In the genomic region with DNA sequence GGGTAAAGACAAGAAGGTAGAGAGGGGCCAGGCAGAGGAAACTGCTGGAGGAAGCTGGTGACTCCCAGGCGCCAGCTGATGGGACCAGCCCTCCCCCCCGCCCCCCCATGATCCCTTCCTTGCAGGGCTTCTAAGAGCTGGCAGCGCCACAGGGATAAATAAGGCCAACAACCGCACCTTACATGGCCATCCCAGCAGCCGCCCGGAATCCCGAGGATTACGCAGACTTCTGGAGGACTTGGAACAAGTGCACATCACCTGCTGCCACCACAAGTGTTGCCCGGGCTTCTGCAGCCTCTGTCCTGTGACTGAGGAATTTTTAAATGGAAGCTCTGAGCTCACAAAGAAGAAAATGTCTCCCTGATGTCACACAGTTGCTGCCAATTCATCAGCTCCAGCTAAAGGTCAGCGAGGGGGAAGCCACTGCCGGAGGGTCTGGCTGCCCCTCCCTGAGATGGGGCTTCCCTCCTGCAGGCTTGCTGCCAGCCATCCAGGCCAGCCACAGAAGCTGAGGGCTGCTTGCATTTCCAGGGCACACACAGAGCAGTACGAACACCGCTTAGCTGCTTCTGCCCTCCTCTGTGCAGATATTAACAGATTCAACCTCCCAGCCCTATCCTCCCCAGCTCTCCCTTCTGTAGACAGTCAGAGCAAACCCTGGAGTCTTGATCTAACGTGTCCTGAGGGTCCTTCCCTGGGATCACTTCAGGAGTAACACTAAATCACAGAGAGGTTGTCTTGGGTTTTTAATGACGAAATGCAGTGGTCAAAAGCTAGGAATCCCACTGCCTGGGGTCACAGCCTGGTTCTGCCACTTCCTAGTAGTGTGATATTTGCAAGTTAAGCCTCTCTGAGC, we compare ENCODE assay signal across 9 cellular contexts. TPM values are rescaled to one million over a fixed set of nuclear protein-coding genes. Genes with fewer than 3 reads are reported as not detected.
DNase-seq lines count a peak whose midpoint lies in the region; ATAC-seq and TF ChIP-seq lines count a peak whose summit lies in the region.
"Had no signal": no experiment of that assay in that cellular context is flagged by ENCODE, and none has a peak within 500 bp of the region (broad histone marks: within the 10 kb centered on the region; RNA-seq: fewer than 3 reads in every experiment).

No MANE protein-coding gene starts in this region.

- 64% methylated on average over 9 of the region's 15 CpGs for WGBS in right lobe of liver (ENCODE audit: insufficient coverage, low coverage, low lambda C conversion rate, missing lambda C conversion rate)
- 42 to 43% methylated on average over 5 to 15 of the region's 15 CpGs for WGBS in upper lobe of left lung, 2 donors

- TF ChIP-seq POLR2A in right lobe of liver (IDR thresholded peaks at IDR 0.05) (no peak), upper lobe of left lung (IDR thresholded peaks at IDR 0.05) (no peak)

- no peaks in the 10 kb centered on the region for H3K36me3 Mint-ChIP-seq in MCF 10A (ENCODE audit: insufficient read depth, unreplicated experiment)
- H3K36me3 Mint-ChIP-seq: activated naive CD8-positive, alpha-beta T cell treated with anti-CD3 and anti-CD28 coated beads for 36 hours had no signal

- no peak for TF ChIP-seq CTCF in MCF 10A (IDR thresholded peaks at IDR 0.05; ENCODE audit: unreplicated experiment)
- no peak for TF ChIP-seq CTCF in right lobe of liver (IDR thresholded peaks at IDR 0.05)
- TF ChIP-seq CTCF in upper lobe of left lung (IDR thresholded peaks at IDR 0.05), result no peak

- no peaks in the 10 kb centered on the region for H3K9me3 ChIP-seq in right lobe of liver
- H3K9me3 ChIP-seq in upper lobe of left lung, result no peaks in the 10 kb centered on the region

- BruUV-seq in MCF 10A (replicated peaks; lab: Mats Ljungman, UMichigan), result no TSS peak

- CTCF ChIA-PET in MCF 10A (lab: Yijun Ruan, JAX), result interaction anchor here (0.5 to 2.5 kb wide), 11 partner anchors 13 to 113 kb away, joined by 3 to 16 read pairs (median 5); no protein-coding TSS in a partner anchor

- no peaks in the 10 kb centered on the region for H3K27me3 Mint-ChIP-seq in MCF 10A (ENCODE audit: insufficient read depth, unreplicated experiment)

- H3K9me3 Mint-ChIP-seq in MCF 10A (ENCODE audit: unreplicated experiment), result no peaks in the 10 kb centered on the region
- H3K9me3 Mint-ChIP-seq: activated naive CD8-positive, alpha-beta T cell treated with anti-CD3 and anti-CD28 coated beads for 36 hours had no signal

- DNase-seq in NCI-H2029 treated with DMSO at 0.1 percent for 48 hours (lab: John Stamatoyannopoulos, UW) (peak; percentile 14), MCF 10A (ENCODE audit: unreplicated experiment) (peak; percentile 68), right lobe of liver (peak in 2 of 3 donors; percentile 38 to 60), upper lobe of left lung (peak in 1 of 2 donors; percentile 88), SIG-M5 treated with dmso at 0.1 percent for 504 hours (lab: John Stamatoyannopoulos, UW; ENCODE audit: unreplicated experiment) (no peak)
- no peak for DNase-seq in stimulated activated naive CD4-positive, alpha-beta T cell treated with Interleukin-2 at 50 U/mL for 16 hours (lab: John Stamatoyannopoulos, UW)
- DNase-seq: activated naive CD8-positive, alpha-beta T cell treated with anti-CD3 and anti-CD28 coated beads for 36 hours had no signal

- H3K27me3 ChIP-seq in right lobe of liver, result no peaks in the 10 kb centered on the region
- no peaks in the 10 kb centered on the region for H3K27me3 ChIP-seq in upper lobe of left lung

- intact Hi-C loops in MCF 10A (cut with micrococcal nuclease) (no loop called here), right lobe of liver (cut with DNase I) (no loop called here)

- peaks cover 0 to 60% (median 21%) of the 10 kb centered on the region in 4 donors for H3K4me1 ChIP-seq in right lobe of liver
- peaks cover 29 to 45% (median 39%) of the 10 kb centered on the region in 4 donors for H3K4me1 ChIP-seq in upper lobe of left lung

- H3K4me1 Mint-ChIP-seq in MCF 10A (ENCODE audit: insufficient read depth, unreplicated experiment), result peaks cover 49% of the 10 kb centered on the region

- no peak overlapping the region for H3K4me3 ChIP-seq in right lobe of liver
- no peak overlapping the region for H3K4me3 ChIP-seq in upper lobe of left lung

- ATAC-seq in right lobe of liver, result peak in 2 of 4 donors; percentile 1 to 7
- peak; percentile 24 to 81 for ATAC-seq in upper lobe of left lung (ENCODE audit: low FRiP score in 2 of 2)
- no peak for ATAC-seq in HG02885 (IDR thresholded peaks at IDR 0.05; ENCODE audit: poor library complexity, unreplicated experiment)
- ATAC-seq in HG03045 (IDR thresholded peaks at IDR 0.05; ENCODE audit: unreplicated experiment), result no peak

- H3K36me3 ChIP-seq in right lobe of liver, result no peaks in the 10 kb centered on the region
- H3K36me3 ChIP-seq in upper lobe of left lung, result no peaks in the 10 kb centered on the region

- H3K27ac ChIP-seq in right lobe of liver, result peak overlapping the region in 1 of 3 donors; percentile 71
- peak overlapping the region; percentile 73 to 94 (median 83) for H3K27ac ChIP-seq in upper lobe of left lung

- peak overlapping the region; percentile 33 for H3K27ac Mint-ChIP-seq in MCF 10A (ENCODE audit: low read depth, unreplicated experiment)
- H3K27ac Mint-ChIP-seq: activated naive CD8-positive, alpha-beta T cell treated with anti-CD3 and anti-CD28 coated beads for 36 hours had no signal

- TF ChIP-seq EP300 in upper lobe of left lung (IDR thresholded peaks at IDR 0.05), result no peak

- POLR2A ChIA-PET in MCF 10A (lab: Yijun Ruan, JAX), result interaction anchor here (0.7 to 2.4 kb wide), 9 partner anchors 28 to 256 kb away, joined by 3 to 15 read pairs (median 5); partner anchors contain the start of gene PPIL1

- no peak overlapping the region for H3K4me3 Mint-ChIP-seq in MCF 10A (ENCODE audit: unreplicated experiment)
- H3K4me3 Mint-ChIP-seq: activated naive CD8-positive, alpha-beta T cell treated with anti-CD3 and anti-CD28 coated beads for 36 hours had no signal

RNA-seq across cellular contexts. Expression of gene PIM1, which starts 38.6 kb away (rescaled TPM):
- total RNA-seq in MCF 10A (2022), result 6.0 and 6.2 TPM in 2 replicates
- total RNA-seq in right lobe of liver, result 10 to 100 TPM in 5 of 6 experiments, 1 to 10 TPM in 1; 5.1 to 45.2 (median 13.0) TPM
- total RNA-seq in upper lobe of left lung, result 10 to 100 TPM; 26.9 to 80.9 (median 36.0) TPM

Comparison
In these comparisons a context has a peak if more than half of its experiments do, and no peak if none do; other contexts are left out.
1. DNase-seq: peak in NCI-H2029 treated with DMSO at 0.1 percent for 48 hours (single experiment), MCF 10A (single experiment) and right lobe of liver (2 of 3); none in stimulated activated naive CD4-positive, alpha-beta T cell treated with Interleukin-2 at 50 U/mL for 16 hours (single experiment) and SIG-M5 treated with dmso at 0.1 percent for 504 hours (single experiment).
2. ATAC-seq: peak in upper lobe of left lung (2 of 2); none in HG02885 (single experiment) and HG03045 (single experiment).